Comparison of ENCODE assay signal across 9 cellular contexts in the genomic region with DNA sequence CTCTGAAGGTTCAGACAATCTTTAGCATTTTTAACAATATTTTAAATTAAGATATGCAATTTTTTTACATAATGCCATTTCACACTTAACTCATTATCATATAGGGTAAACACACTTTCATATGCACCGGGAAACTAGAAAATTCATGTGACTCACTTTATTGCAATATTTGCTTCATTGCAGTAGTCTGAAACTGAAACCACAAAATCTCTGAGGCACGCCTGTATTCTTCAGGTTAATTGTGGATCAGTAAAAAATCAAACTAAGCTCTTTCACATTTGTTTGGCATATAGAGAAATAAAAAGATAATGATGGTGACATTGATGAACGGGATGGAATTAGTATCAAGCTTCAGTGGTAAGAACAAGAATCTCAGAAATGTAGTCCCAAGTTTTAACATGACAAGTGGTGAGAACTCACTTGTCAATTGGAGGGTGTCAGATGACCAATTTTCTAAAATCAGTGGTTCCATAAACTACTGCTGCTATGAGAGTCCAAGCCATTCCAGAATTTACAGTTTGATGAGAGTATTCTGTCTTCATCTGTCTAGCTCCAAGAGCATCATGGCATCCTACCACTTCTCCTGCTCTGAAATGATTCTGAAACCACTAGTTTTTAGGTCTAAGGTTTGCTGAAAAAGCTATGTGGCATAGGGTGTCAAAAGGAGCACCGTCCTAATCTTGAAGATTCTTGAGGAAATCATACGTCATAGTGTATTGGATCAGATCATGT.
DNase-seq lines count a peak whose midpoint lies in the region; ATAC-seq and TF ChIP-seq lines count a peak whose summit lies in the region.
"Had no signal": no experiment of that assay in that cellular context is flagged by ENCODE, and none has a peak within 500 bp of the region (broad histone marks: within the 10 kb centered on the region; RNA-seq: fewer than 3 reads in every experiment).

No MANE protein-coding gene starts in this region.

- H3K27me3 Mint-ChIP-seq in CD14-positive monocyte (ENCODE audit: low read depth in 3 of 3) = no peaks in the 10 kb centered on the region
- H3K27me3 Mint-ChIP-seq in activated naive CD8-positive, alpha-beta T cell treated with anti-CD3 and anti-CD28 coated beads, Interleukin-2, amount 50 U/mL, for 24 hours = no peaks in the 10 kb centered on the region

- DNase-seq in CD14-positive monocyte (ENCODE audit: low spot score) = no peak
- no peak for DNase-seq in activated naive CD8-positive, alpha-beta T cell treated with anti-CD3 and anti-CD28 coated beads, Interleukin-2, amount 50 U/mL, for 24 hours
- no peak for DNase-seq in NCI-H2196 treated with DMSO at 0.1 percent for 48 hours (lab: John Stamatoyannopoulos, UW; ENCODE audit: unreplicated experiment)
- no peak for DNase-seq in NCI-H2081 (lab: John Stamatoyannopoulos, UW)
- DNase-seq in HPDE6-E6E7 (ENCODE audit: extremely low spot score) = no peak
- DNase-seq in gastrocnemius medialis = no peak

- peaks cover 8 to 19% of the 10 kb centered on the region in 2 donors for H3K36me3 Mint-ChIP-seq in CD14-positive monocyte
- peaks cover 9% of the 10 kb centered on the region for H3K36me3 Mint-ChIP-seq in activated naive CD8-positive, alpha-beta T cell treated with anti-CD3 and anti-CD28 coated beads, Interleukin-2, amount 50 U/mL, for 24 hours (ENCODE audit: low read depth)

- no peaks in the 10 kb centered on the region for H3K9me3 ChIP-seq in gastrocnemius medialis
- H3K9me3 ChIP-seq: right atrium auricular region had no signal

- no peaks in the 10 kb centered on the region for H3K27me3 ChIP-seq in gastrocnemius medialis
- H3K27me3 ChIP-seq: right atrium auricular region had no signal

- no peak overlapping the region for H3K27ac ChIP-seq in gastrocnemius medialis
- H3K27ac ChIP-seq: right atrium auricular region had no signal

- H3K9me3 Mint-ChIP-seq in CD14-positive monocyte = no peaks in the 10 kb centered on the region
- no peaks in the 10 kb centered on the region for H3K9me3 Mint-ChIP-seq in activated naive CD8-positive, alpha-beta T cell treated with anti-CD3 and anti-CD28 coated beads, Interleukin-2, amount 50 U/mL, for 24 hours

- TF ChIP-seq CTCF in CD14-positive monocyte (IDR thresholded peaks at IDR 0.05) = no peak
- no peak for TF ChIP-seq CTCF in gastrocnemius medialis (IDR thresholded peaks at IDR 0.05 in 4 of 5, conservative IDR thresholded peaks at IDR 0.05 in 1 of 5)

- intact Hi-C loops in CD14-positive monocyte (cut with micrococcal nuclease) (loop anchor here in 1 of 2 donors (10.0 kb wide), 1 partner anchor 825 kb away; no protein-coding TSS in a partner anchor), gastrocnemius medialis (cut with DNase I; ENCODE audit: low total_unique reads) (no loop called here)

- H3K4me1 Mint-ChIP-seq in CD14-positive monocyte = peaks cover 66% of the 10 kb centered on the region
- peaks cover 76% of the 10 kb centered on the region for H3K4me1 Mint-ChIP-seq in activated naive CD8-positive, alpha-beta T cell treated with anti-CD3 and anti-CD28 coated beads, Interleukin-2, amount 50 U/mL, for 24 hours

- in situ Hi-C loops in gastrocnemius medialis (cut with MboI; ENCODE audit: low sequenced_read_pairs in 4 of 4) = no loop called here

- TF ChIP-seq POLR2A in gastrocnemius medialis (IDR thresholded peaks at IDR 0.05) = no peak

- no peak overlapping the region for H3K4me3 ChIP-seq in gastrocnemius medialis
- H3K4me3 ChIP-seq: right atrium auricular region had no signal

- peaks cover 0 to 4% of the 10 kb centered on the region in 2 donors for H3K4me1 ChIP-seq in gastrocnemius medialis
- H3K4me1 ChIP-seq: right atrium auricular region had no signal

- peak overlapping the region; percentile 56 to 77 for H3K4me3 Mint-ChIP-seq in CD14-positive monocyte
- peak overlapping the region; percentile 75 for H3K4me3 Mint-ChIP-seq in activated naive CD8-positive, alpha-beta T cell treated with anti-CD3 and anti-CD28 coated beads, Interleukin-2, amount 50 U/mL, for 24 hours

- no peaks in the 10 kb centered on the region for H3K36me3 ChIP-seq in gastrocnemius medialis
- H3K36me3 ChIP-seq: right atrium auricular region had no signal

- ATAC-seq in GM19351 (IDR thresholded peaks at IDR 0.05; ENCODE audit: unreplicated experiment) = peak; percentile 67
- peak; percentile 52 for ATAC-seq in HG03442 (IDR thresholded peaks at IDR 0.05; ENCODE audit: unreplicated experiment)
- peak; percentile 75 for ATAC-seq in activated naive CD8-positive, alpha-beta T cell treated with anti-CD3 and anti-CD28 coated beads, Interleukin-2, amount 50 U/mL, for 24 hours
- ATAC-seq in gastrocnemius medialis = no peak

- peak overlapping the region; percentile 86 to 96 (median 92) for H3K27ac Mint-ChIP-seq in CD14-positive monocyte
- peak overlapping the region; percentile 90 for H3K27ac Mint-ChIP-seq in activated naive CD8-positive, alpha-beta T cell treated with anti-CD3 and anti-CD28 coated beads, Interleukin-2, amount 50 U/mL, for 24 hours

Comparison
In these comparisons a context has a peak if more than half of its experiments do, and no peak if none do; other contexts are left out.
1. ATAC-seq: peak in GM19351 (single experiment), HG03442 (single experiment) and activated naive CD8-positive, alpha-beta T cell treated with anti-CD3 and anti-CD28 coated beads, Interleukin-2, amount 50 U/mL, for 24 hours (single experiment); none in gastrocnemius medialis (0 of 2).